Comparison of ENCODE assay signal across 22 cellular contexts in genomic region chr14:87102979-87103378, GRCh38.
"Had no signal": no experiment of that assay in that cellular context is flagged by ENCODE, and none has a peak within 500 bp of the region (broad histone marks: within the 10 kb centered on the region; RNA-seq: fewer than 3 reads in every experiment).

No MANE protein-coding gene starts in this region.

- H3K27me3 Mint-ChIP-seq: activated naive CD8-positive, alpha-beta T cell treated with anti-CD3 and anti-CD28 coated beads for 36 hours; brain; memory B cell had no signal

- H3K9me3 ChIP-seq: gastroesophageal sphincter, heart right ventricle, left ventricle myocardium inferior, tibial nerve had no signal

- ATAC-seq: activated CD4-positive, CD25-positive, alpha-beta regulatory T cell treated with anti-CD3 and anti-CD28 coated beads, Interleukin-2, amount 50 U/mL, for 24 hours; gastroesophageal sphincter; heart right ventricle; natural killer cell had no signal

- H3K4me3 Mint-ChIP-seq: activated naive CD8-positive, alpha-beta T cell treated with anti-CD3 and anti-CD28 coated beads for 36 hours; brain; memory B cell; natural killer cell had no signal

- H3K4me1 Mint-ChIP-seq: activated naive CD8-positive, alpha-beta T cell treated with anti-CD3 and anti-CD28 coated beads for 36 hours; memory B cell; natural killer cell had no signal

- H3K36me3 Mint-ChIP-seq: activated naive CD8-positive, alpha-beta T cell treated with anti-CD3 and anti-CD28 coated beads for 36 hours; brain; memory B cell; natural killer cell had no signal

- H3K27me3 ChIP-seq: gastroesophageal sphincter, heart right ventricle, tibial nerve had no signal

- H3K27ac Mint-ChIP-seq: activated naive CD8-positive, alpha-beta T cell treated with anti-CD3 and anti-CD28 coated beads for 36 hours; brain; memory B cell; natural killer cell had no signal

- H3K9me3 Mint-ChIP-seq: brain had no signal

- H3K4me1 ChIP-seq: gastroesophageal sphincter, heart right ventricle, left ventricle myocardium inferior, tibial nerve had no signal

- H3K36me3 ChIP-seq: gastroesophageal sphincter, heart right ventricle, left ventricle myocardium inferior, tibial nerve had no signal

- H3K4me3 ChIP-seq: gastroesophageal sphincter, heart right ventricle, left ventricle myocardium inferior, tibial nerve had no signal

- DNase-seq: activated CD4-positive, alpha-beta T cell treated with anti-CD3 and anti-CD28 coated beads, Interleukin-2, amount 50 U/mL, for 1 hour; activated CD8-positive, alpha-beta memory T cell treated with anti-CD3 and anti-CD28 coated beads for 24 hours; activated gamma-delta T cell treated with Interleukin-2 at 50 U/mL for 16 hours; activated naive CD8-positive, alpha-beta T cell treated with anti-CD3 and anti-CD28 coated beads for 36 hours; amygdala; effector memory CD4-positive, alpha-beta T cell; erythroblast; heart right ventricle; islet precursor cell; left ventricle myocardium inferior; natural killer cell; retina; stimulated activated CD4-positive, alpha-beta T cell treated with anti-CD3 and anti-CD28 coated beads, Interleukin-2, amount 100 ng/mL, for 48 hours; stimulated activated naive CD4-positive, alpha-beta T cell treated with Interleukin-2 at 50 U/mL for 16 hours; substantia nigra; T-helper 1 cell; T1000 had no signal

- H3K27ac ChIP-seq: gastroesophageal sphincter, heart right ventricle, left ventricle myocardium inferior, tibial nerve had no signal
